Comparison of ENCODE assay signal across 26 cellular contexts in the genomic region with DNA sequence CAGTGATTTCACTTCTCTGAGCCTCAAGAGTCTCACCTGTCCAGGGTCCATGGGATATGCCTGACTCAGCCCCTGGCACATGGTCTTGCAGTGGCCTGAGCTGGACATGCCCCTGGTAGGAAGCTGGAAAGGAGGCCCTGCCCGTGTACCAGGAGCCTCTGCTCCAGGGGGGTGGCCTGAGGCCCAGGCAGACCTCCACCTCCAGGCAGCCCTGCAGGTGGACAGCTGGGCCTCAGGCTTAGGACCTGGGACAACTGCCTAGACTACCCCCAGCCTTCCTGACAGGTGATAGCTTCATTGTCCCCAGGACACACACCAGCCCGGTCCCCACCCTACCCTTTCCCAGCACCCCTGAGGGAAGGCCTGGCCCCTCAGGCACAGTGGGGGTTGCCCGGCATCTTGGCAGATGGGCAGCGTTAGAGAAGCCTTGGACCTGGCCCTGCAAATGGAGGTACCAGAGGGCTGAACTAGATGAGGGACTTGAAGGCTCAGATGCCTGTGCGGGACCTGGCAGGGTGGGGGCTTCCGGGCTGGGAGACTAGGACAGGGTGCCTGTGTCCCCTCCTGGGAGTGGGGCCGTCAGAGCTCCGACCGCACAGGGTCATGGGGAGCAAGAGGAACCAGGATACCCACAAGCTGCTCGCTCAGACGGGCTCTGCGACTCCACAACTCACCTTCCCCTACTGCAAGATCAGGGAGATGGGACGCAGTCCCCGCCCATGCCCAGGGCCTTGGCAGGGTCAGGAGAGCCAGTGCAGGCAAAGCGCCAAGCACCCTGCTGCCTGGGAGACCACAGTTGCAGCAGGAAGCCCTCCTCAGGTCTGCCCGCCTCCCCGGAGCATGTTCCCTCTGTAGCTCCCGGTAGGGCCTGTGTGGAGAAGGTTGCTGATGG. TPM values are rescaled to one million over a fixed set of nuclear protein-coding genes. Genes with fewer than 3 reads are reported as not detected.
"Had no signal": no experiment of that assay in that cellular context is flagged by ENCODE, and none has a peak within 500 bp of the region (broad histone marks: within the 10 kb centered on the region; RNA-seq: fewer than 3 reads in every experiment).

No MANE protein-coding gene starts in this region.

- DNase-seq: activated CD4-positive, alpha-beta T cell treated with anti-CD3 and anti-CD28 coated beads, Interleukin-2, amount 10 ng/mL, durations not matched to agents 24 days and 14 days; activated CD4-positive, alpha-beta T cell treated with anti-CD3 and anti-CD28 coated beads, Interleukin-2, amount 50 U/mL, for 4 hours; activated CD8-positive, alpha-beta T cell treated with anti-CD3 and anti-CD28 coated beads for 36 hours; activated gamma-delta T cell; activated naive CD4-positive, alpha-beta T cell treated with Interleukin-2 at 50 U/mL for 16 hours; activated naive CD8-positive, alpha-beta T cell treated with anti-CD3 and anti-CD28 coated beads, Interleukin-2, amount 10 ng/mL, durations not matched to agents 7 days and 5 days; activated T-cell treated with anti-CD3 and anti-CD28 coated beads, Interleukin-2, amount 50 U/mL, for 1 hour; amygdala; body of pancreas; central memory CD4-positive, alpha-beta T cell; NCI-H1105 treated with DMSO at 0.1 percent for 48 hours; NCI-H1436; NCI-H1694; NCI-H1930; NCI-H2081 treated with DMSO at 0.1 percent for 48 hours; NCI-H345; NCI-H524 treated with DMSO at 0.1 percent for 48 hours; PC-9; SHP77; SJCRH30; T1000 had no signal

- H3K4me3 ChIP-seq: body of pancreas, K562, PC-9, SJCRH30, SK-N-MC had no signal

- H3K4me3 Mint-ChIP-seq: activated CD4-positive, alpha-beta T cell treated with anti-CD3 and anti-CD28 coated beads, Interleukin-2, amount 10 ng/mL, durations not matched to agents 24 days and 14 days; activated CD8-positive, alpha-beta T cell treated with anti-CD3 and anti-CD28 coated beads for 36 hours; activated naive CD4-positive, alpha-beta T cell treated with anti-CD3 and anti-CD28 coated beads, Interleukin-2, amount 50 U/mL, for 24 hours; activated naive CD8-positive, alpha-beta T cell treated with anti-CD3 and anti-CD28 coated beads, Interleukin-2, amount 10 ng/mL, durations not matched to agents 7 days and 5 days had no signal

- H3K27ac ChIP-seq: body of pancreas, PC-9, RWPE1, SJCRH30, SK-N-MC had no signal

- H3K27me3 Mint-ChIP-seq: activated CD4-positive, alpha-beta T cell treated with anti-CD3 and anti-CD28 coated beads, Interleukin-2, amount 10 ng/mL, durations not matched to agents 24 days and 14 days; activated CD8-positive, alpha-beta T cell treated with anti-CD3 and anti-CD28 coated beads for 36 hours; activated naive CD4-positive, alpha-beta T cell treated with anti-CD3 and anti-CD28 coated beads, Interleukin-2, amount 50 U/mL, for 24 hours had no signal

- H3K27ac Mint-ChIP-seq: activated CD4-positive, alpha-beta T cell treated with anti-CD3 and anti-CD28 coated beads, Interleukin-2, amount 10 ng/mL, durations not matched to agents 24 days and 14 days; activated CD8-positive, alpha-beta T cell treated with anti-CD3 and anti-CD28 coated beads for 36 hours; activated naive CD4-positive, alpha-beta T cell treated with anti-CD3 and anti-CD28 coated beads, Interleukin-2, amount 50 U/mL, for 24 hours; activated naive CD8-positive, alpha-beta T cell treated with anti-CD3 and anti-CD28 coated beads, Interleukin-2, amount 10 ng/mL, durations not matched to agents 7 days and 5 days; activated T-helper 2 cell treated with anti-CD3 and anti-CD28 coated beads, Interferon-gamma antibody, Interleukin-2, Interleukin-4, amounts not matched to agents 10 μg/mL and 5 μg/mL and 100 μg/mL, durations not matched to agents 14 hours and 24 hours and 36 hours had no signal

- H3K27me3 ChIP-seq: body of pancreas had no signal

- H3K36me3 ChIP-seq: SJCRH30 had no signal

- H3K9me3 ChIP-seq: body of pancreas had no signal

- ATAC-seq: activated CD8-positive, alpha-beta T cell treated with anti-CD3 and anti-CD28 coated beads for 36 hours; body of pancreas; K562 had no signal

- H3K4me1 ChIP-seq: SJCRH30 had no signal

- H3K4me1 Mint-ChIP-seq: activated CD4-positive, alpha-beta T cell treated with anti-CD3 and anti-CD28 coated beads, Interleukin-2, amount 10 ng/mL, durations not matched to agents 24 days and 14 days; activated naive CD8-positive, alpha-beta T cell treated with anti-CD3 and anti-CD28 coated beads, Interleukin-2, amount 10 ng/mL, durations not matched to agents 7 days and 5 days had no signal

RNA-seq across cellular contexts. Expression of a gene that starts 53.5 kb away (rescaled TPM):
- total RNA-seq: SJCRH30 had no signal
